11 cellular contexts compared by ENCODE assay signal in genomic region chr2:134926231-134926931, GRCh38. TPM values are rescaled to one million over a fixed set of nuclear protein-coding genes. Genes with fewer than 3 reads are reported as not detected.
DNase-seq lines count a peak whose midpoint lies in the region; ATAC-seq and TF ChIP-seq lines count a peak whose summit lies in the region.
"Had no signal": no experiment of that assay in that cellular context is flagged by ENCODE, and none has a peak within 500 bp of the region (broad histone marks: within the 10 kb centered on the region; RNA-seq: fewer than 3 reads in every experiment).

No MANE protein-coding gene starts in this region.

- H3K4me1 ChIP-seq in gastrocnemius medialis = peaks cover 54 to 69% of the 10 kb centered on the region in 2 donors

- CTCF ChIA-PET in activated CD8-positive, alpha-beta memory T cell treated with anti-CD3 and anti-CD28 coated beads, Interleukin-2, amount 10 ng/mL, durations not matched to agents 7 days and 5 days (lab: Charles Lee) = interaction anchor here (1.7 kb wide), 1 partner anchor 24 kb away, joined by 3 read pairs; no protein-coding TSS in a partner anchor
- CTCF ChIA-PET in T-cell (lab: Charles Lee) = interaction anchor here in 1 of 2 donors (1.1 kb wide), 1 partner anchor 8 kb away, joined by 3 read pairs; the partner anchor contains the start of gene CCNT2

- no peak for TF ChIP-seq POLR2A in gastrocnemius medialis (IDR thresholded peaks at IDR 0.05)

- POLR2A ChIA-PET in T-cell (lab: Charles Lee) = interaction anchor here in 1 of 2 donors (0.7 kb wide), 1 partner anchor 8 kb away, joined by 3 read pairs; the partner anchor contains the start of gene CCNT2

- in situ Hi-C loops in gastrocnemius medialis (cut with MboI; ENCODE audit: low sequenced_read_pairs in 4 of 4) = loop anchor here in 1 of 4 donors (10.0 kb wide), 1 partner anchor 598 kb away; no protein-coding TSS in a partner anchor

- intact Hi-C loops in gastrocnemius medialis (cut with DNase I; ENCODE audit: low total_unique reads) = no loop called here

- DNase-seq in activated CD8-positive, alpha-beta memory T cell treated with anti-CD3 and anti-CD28 coated beads, Interleukin-2, amount 10 ng/mL, durations not matched to agents 7 days and 5 days = no peak
- no peak for DNase-seq in activated CD8-positive, alpha-beta memory T cell treated with anti-CD3 and anti-CD28 coated beads for 24 hours
- no peak for DNase-seq in T-cell
- peak; percentile 35 for DNase-seq in fibroblast of mammary gland (ENCODE audit: low read depth)
- no peak for DNase-seq in gastrocnemius medialis
- DNase-seq in NCI-H2227 treated with DMSO at 0.1 percent for 48 hours (lab: John Stamatoyannopoulos, UW) = no peak
- DNase-seq in NAMALWA (ENCODE audit: low spot score) = no peak
- DNase-seq in DMS 273 treated with DMSO at 0.1 percent for 48 hours (lab: John Stamatoyannopoulos, UW) = no peak
- DNase-seq: activated CD4-positive, alpha-beta T cell treated with anti-CD3 and anti-CD28 coated beads, Interleukin-2, amount 50 U/mL, for 48 hours; retina; SIG-M5 had no signal

- no peaks in the 10 kb centered on the region for H3K27me3 Mint-ChIP-seq in activated CD8-positive, alpha-beta memory T cell treated with anti-CD3 and anti-CD28 coated beads, Interleukin-2, amount 10 ng/mL, durations not matched to agents 7 days and 5 days
- H3K27me3 Mint-ChIP-seq in T-cell = no peaks in the 10 kb centered on the region

- H3K27ac Mint-ChIP-seq in activated CD8-positive, alpha-beta memory T cell treated with anti-CD3 and anti-CD28 coated beads, Interleukin-2, amount 10 ng/mL, durations not matched to agents 7 days and 5 days = peak overlapping the region; percentile 44
- peak overlapping the region; percentile 3 to 37 for H3K27ac Mint-ChIP-seq in T-cell

- peak overlapping the region; percentile 15 to 37 (median 31) for H3K27ac ChIP-seq in gastrocnemius medialis

- ATAC-seq in activated CD8-positive, alpha-beta memory T cell treated with anti-CD3 and anti-CD28 coated beads, Interleukin-2, amount 10 ng/mL, durations not matched to agents 7 days and 5 days = no peak
- ATAC-seq in T-cell (replicated peaks in 1 of 4) (no peak), gastrocnemius medialis (peak in 1 of 2 donors; percentile 29)

- no peaks in the 10 kb centered on the region for H3K9me3 ChIP-seq in gastrocnemius medialis

- peaks cover 54% of the 10 kb centered on the region for H3K4me1 Mint-ChIP-seq in activated CD8-positive, alpha-beta memory T cell treated with anti-CD3 and anti-CD28 coated beads, Interleukin-2, amount 10 ng/mL, durations not matched to agents 7 days and 5 days
- H3K4me1 Mint-ChIP-seq in T-cell = peaks cover 74 to 87% (median 86%) of the 10 kb centered on the region in 3 donors

- no peaks in the 10 kb centered on the region for H3K27me3 ChIP-seq in gastrocnemius medialis

- H3K36me3 ChIP-seq in gastrocnemius medialis = no peaks in the 10 kb centered on the region

- H3K36me3 Mint-ChIP-seq in activated CD8-positive, alpha-beta memory T cell treated with anti-CD3 and anti-CD28 coated beads, Interleukin-2, amount 10 ng/mL, durations not matched to agents 7 days and 5 days = peaks cover 39% of the 10 kb centered on the region
- H3K36me3 Mint-ChIP-seq in T-cell = peaks cover 31% of the 10 kb centered on the region

- no peak overlapping the region for H3K4me3 ChIP-seq in fibroblast of mammary gland (ENCODE audit: control insufficient read depth, low read depth, low read length)
- H3K4me3 ChIP-seq in gastrocnemius medialis = no peak overlapping the region

- H3K9me3 Mint-ChIP-seq in activated CD8-positive, alpha-beta memory T cell treated with anti-CD3 and anti-CD28 coated beads, Interleukin-2, amount 10 ng/mL, durations not matched to agents 7 days and 5 days (ENCODE audit: low read depth) = no peaks in the 10 kb centered on the region
- no peaks in the 10 kb centered on the region for H3K9me3 Mint-ChIP-seq in T-cell

- TF ChIP-seq CTCF in fibroblast of mammary gland (conservative IDR thresholded peaks at IDR 0.05; ENCODE audit: control insufficient read depth, insufficient read depth, low read depth, low read length) (no peak), gastrocnemius medialis (IDR thresholded peaks at IDR 0.05 in 4 of 5, conservative IDR thresholded peaks at IDR 0.05 in 1 of 5) (no peak)

- no peak overlapping the region for H3K4me3 Mint-ChIP-seq in activated CD8-positive, alpha-beta memory T cell treated with anti-CD3 and anti-CD28 coated beads, Interleukin-2, amount 10 ng/mL, durations not matched to agents 7 days and 5 days
- peak overlapping the region; percentile 11 to 60 (median 59) for H3K4me3 Mint-ChIP-seq in T-cell

RNA-seq across cellular contexts. Expression of gene CCNT2, which starts 7.8 kb away (rescaled TPM):
- total RNA-seq in activated CD8-positive, alpha-beta memory T cell treated with anti-CD3 and anti-CD28 coated beads, Interleukin-2, amount 10 ng/mL, durations not matched to agents 7 days and 5 days = 10 to 100 TPM; 41.1 to 48.8 TPM
- total RNA-seq in T-cell = 10 to 100 TPM; 51.7 to 75.3 (median 62.6) TPM
- 10 to 100 TPM; 11.6 to 28.4 (median 18.6) TPM for total RNA-seq in gastrocnemius medialis
